In the genomic region with DNA sequence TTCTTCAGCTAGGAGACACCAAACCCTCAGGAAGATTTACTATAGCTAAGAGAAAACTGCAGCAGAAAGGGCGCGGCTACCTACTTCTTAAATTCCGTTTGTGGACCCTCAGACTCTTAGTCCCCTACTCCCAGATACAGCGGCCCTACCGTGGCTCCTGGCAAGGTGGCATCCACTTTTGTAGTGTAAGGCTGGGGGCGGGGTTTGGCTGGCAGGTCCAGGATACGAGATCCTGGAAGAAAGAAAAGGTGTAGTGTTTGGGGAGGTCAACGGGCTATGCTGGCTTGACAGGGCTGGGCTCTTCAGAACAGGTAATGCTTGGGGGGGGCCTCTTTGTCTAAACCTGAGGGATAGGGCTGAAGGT, we compare ENCODE assay signal across 6 cellular contexts. TPM values are rescaled to one million over a fixed set of nuclear protein-coding genes. Genes with fewer than 3 reads are reported as not detected.
A peak's percentile ranks its signal among the peaks of the same experiment; 100 is the strongest.
DNase-seq lines count a peak whose midpoint lies in the region; ATAC-seq and TF ChIP-seq lines count a peak whose summit lies in the region.

No MANE protein-coding gene starts in this region.

- peak overlapping the region; percentile 62 for H3K4me3 ChIP-seq in GM23338

- ATAC-seq in GM23338 (peak; percentile 3), memory B cell (ENCODE audit: low read depth) (no peak), GM21576 (IDR thresholded peaks at IDR 0.05; ENCODE audit: unreplicated experiment) (no peak), GM21717 (IDR thresholded peaks at IDR 0.05; ENCODE audit: unreplicated experiment) (no peak)

- H3K9me3 Mint-ChIP-seq in GM23338 = peaks cover 4% of the 10 kb centered on the region; the same call in 1 of the 3 replicates
- H3K9me3 Mint-ChIP-seq in activated CD4-positive, alpha-beta memory T cell treated with anti-CD3 and anti-CD28 coated beads, Interleukin-2, amount 10 ng/mL, durations not matched to agents 7 days and 5 days = no peaks in the 10 kb centered on the region
- no peaks in the 10 kb centered on the region for H3K9me3 Mint-ChIP-seq in memory B cell

- H3K79me2 ChIP-seq in GM23338 (replicated peaks; ENCODE audit: insufficient read depth) = peaks cover 28% of the 10 kb centered on the region

- H3K4me3 Mint-ChIP-seq in GM23338 (peak overlapping the region; percentile 81), memory B cell (peak overlapping the region; percentile 98)
- H3K4me3 Mint-ChIP-seq in activated CD4-positive, alpha-beta memory T cell treated with anti-CD3 and anti-CD28 coated beads, Interleukin-2, amount 10 ng/mL, durations not matched to agents 7 days and 5 days = peak overlapping the region; percentile 80

- H3K9me2 ChIP-seq in GM23338 (ENCODE audit: insufficient read depth) = no peaks in the 10 kb centered on the region

- peak overlapping the region; percentile 76 for H3K4me2 ChIP-seq in GM23338

- H3F3A ChIP-seq in GM23338 (replicated peaks; ENCODE audit: low read depth) = peaks cover 27% of the 10 kb centered on the region; the same call in 1 of the 2 replicates

- no peak for TF ChIP-seq CTCF in GM23338 (conservative IDR thresholded peaks at IDR 0.05; ENCODE audit: low read depth in 2 of 2)

- H3K27me3 ChIP-seq in GM23338 (ENCODE audit: insufficient read depth) = no peaks in the 10 kb centered on the region

- H4K20me1 ChIP-seq in GM23338 (replicated peaks; ENCODE audit: insufficient read depth) = no peaks in the 10 kb centered on the region

- peak overlapping the region; percentile 97 for H3K27ac ChIP-seq in GM23338 (ENCODE audit: low read depth)

- H3K36me3 Mint-ChIP-seq in GM23338 (ENCODE audit: low read depth) (peaks cover 35% of the 10 kb centered on the region), memory B cell (no peaks in the 10 kb centered on the region)
- H3K36me3 Mint-ChIP-seq in activated CD4-positive, alpha-beta memory T cell treated with anti-CD3 and anti-CD28 coated beads, Interleukin-2, amount 10 ng/mL, durations not matched to agents 7 days and 5 days (ENCODE audit: low read depth) = peaks cover 20% of the 10 kb centered on the region

- POLR2A ChIA-PET in activated CD4-positive, alpha-beta memory T cell treated with anti-CD3 and anti-CD28 coated beads, Interleukin-2, amount 10 ng/mL, durations not matched to agents 7 days and 5 days (lab: Charles Lee) = interaction anchor here (1.0 to 4.7 kb wide), 13 partner anchors 9 to 298 kb away, joined by 3 to 118 read pairs (median 6); a partner anchor contains a TSS

- H2AFZ ChIP-seq in GM23338 = no peak overlapping the region

- H3K27me3 Mint-ChIP-seq in GM23338 (ENCODE audit: insufficient read depth, low read depth, poor library complexity) = peaks cover 17% of the 10 kb centered on the region
- no peaks in the 10 kb centered on the region for H3K27me3 Mint-ChIP-seq in activated CD4-positive, alpha-beta memory T cell treated with anti-CD3 and anti-CD28 coated beads, Interleukin-2, amount 10 ng/mL, durations not matched to agents 7 days and 5 days
- no peaks in the 10 kb centered on the region for H3K27me3 Mint-ChIP-seq in memory B cell

- peaks cover 21% of the 10 kb centered on the region for H3K4me1 Mint-ChIP-seq in GM23338
- H3K4me1 Mint-ChIP-seq in activated CD4-positive, alpha-beta memory T cell treated with anti-CD3 and anti-CD28 coated beads, Interleukin-2, amount 10 ng/mL, durations not matched to agents 7 days and 5 days = peaks cover 64% of the 10 kb centered on the region
- H3K4me1 Mint-ChIP-seq in memory B cell = peaks cover 34% of the 10 kb centered on the region

- H3K36me3 ChIP-seq in GM23338 (ENCODE audit: insufficient read depth) = no peaks in the 10 kb centered on the region; the same call in 1 of the 2 replicates

- peaks cover 28% of the 10 kb centered on the region for H3K4me1 ChIP-seq in GM23338 (ENCODE audit: insufficient read depth)

- H3K27ac Mint-ChIP-seq in GM23338 = peak overlapping the region; percentile 97
- H3K27ac Mint-ChIP-seq in activated CD4-positive, alpha-beta memory T cell treated with anti-CD3 and anti-CD28 coated beads, Interleukin-2, amount 10 ng/mL, durations not matched to agents 7 days and 5 days = peak overlapping the region; percentile 84
- H3K27ac Mint-ChIP-seq in memory B cell = peak overlapping the region; percentile 96

- DNase-seq in GM23338 (ENCODE audit: low spot score) (peak; percentile 79), memory B cell (ENCODE audit: low spot score in 2 of 2) (no peak), cerebellar cortex (ENCODE audit: low spot score) (no peak)
- DNase-seq in activated CD4-positive, alpha-beta memory T cell treated with anti-CD3 and anti-CD28 coated beads, Interleukin-2, amount 10 ng/mL, durations not matched to agents 7 days and 5 days = no peak

- CTCF ChIA-PET in activated CD4-positive, alpha-beta memory T cell treated with anti-CD3 and anti-CD28 coated beads, Interleukin-2, amount 10 ng/mL, durations not matched to agents 7 days and 5 days (lab: Charles Lee) = interaction anchor here (1.3 to 3.3 kb wide), 12 partner anchors 9 to 457 kb away, joined by 3 to 48 read pairs (median 8); a partner anchor contains a TSS

RNA-seq across cellular contexts. Expression of a gene that starts 0.3 kb away (rescaled TPM):
- 21.3 and 26.8 TPM in 2 replicates for total RNA-seq in GM23338 (2014; rRNA removed; shearing (Covaris generic))
- 16.7 and 19.3 TPM in 2 replicates for polyA plus RNA-seq in GM23338 (2016; fragmentation: Nextera tagmentation; extraction: Ambion mirVana)
- total RNA-seq in activated CD4-positive, alpha-beta memory T cell treated with anti-CD3 and anti-CD28 coated beads, Interleukin-2, amount 10 ng/mL, durations not matched to agents 7 days and 5 days = 1 to 10 TPM; 7.0 to 8.4 TPM

RNA-seq across cellular contexts. Expression of a gene that starts 4.6 kb away (rescaled TPM):
- 218 and 220 TPM in 2 replicates for total RNA-seq in GM23338 (2014; rRNA removed; shearing (Covaris generic))
- 87.3 and 91.3 TPM in 2 replicates for polyA plus RNA-seq in GM23338 (2016; fragmentation: Nextera tagmentation; extraction: Ambion mirVana)
- 10 to 100 TPM; 42.5 to 42.6 TPM for total RNA-seq in activated CD4-positive, alpha-beta memory T cell treated with anti-CD3 and anti-CD28 coated beads, Interleukin-2, amount 10 ng/mL, durations not matched to agents 7 days and 5 days

RNA-seq across cellular contexts. Expression of a gene that starts 9.5 kb away (rescaled TPM):
- 179 and 208 TPM in 2 replicates for total RNA-seq in GM23338 (2014; rRNA removed; shearing (Covaris generic))
- polyA plus RNA-seq in GM23338 (2016; fragmentation: Nextera tagmentation; extraction: Ambion mirVana) = 139 and 140 TPM in 2 replicates
- total RNA-seq in activated CD4-positive, alpha-beta memory T cell treated with anti-CD3 and anti-CD28 coated beads, Interleukin-2, amount 10 ng/mL, durations not matched to agents 7 days and 5 days = 100 to 1,000 TPM; 120 to 127 TPM

RNA-seq across cellular contexts. Expression of a gene that starts 9.6 kb away (rescaled TPM):
- total RNA-seq in GM23338 (2014; rRNA removed; shearing (Covaris generic)) = 7.4 and 10.6 TPM in 2 replicates
- 18.3 and 20.7 TPM in 2 replicates for polyA plus RNA-seq in GM23338 (2016; fragmentation: Nextera tagmentation; extraction: Ambion mirVana)
- 100 to 1,000 TPM; 107 TPM for total RNA-seq in activated CD4-positive, alpha-beta memory T cell treated with anti-CD3 and anti-CD28 coated beads, Interleukin-2, amount 10 ng/mL, durations not matched to agents 7 days and 5 days

RNA-seq across cellular contexts. Expression of a gene that starts 18.2 kb away (rescaled TPM):
- 38.0 and 38.6 TPM in 2 replicates for total RNA-seq in GM23338 (2014; rRNA removed; shearing (Covaris generic))
- 171 and 177 TPM in 2 replicates for polyA plus RNA-seq in GM23338 (2016; fragmentation: Nextera tagmentation; extraction: Ambion mirVana)
- total RNA-seq in activated CD4-positive, alpha-beta memory T cell treated with anti-CD3 and anti-CD28 coated beads, Interleukin-2, amount 10 ng/mL, durations not matched to agents 7 days and 5 days = under 1 TPM; 0.40 to 0.43 TPM
